In genomic region chr2:7527165-7527722, GRCh38 we compare ENCODE assay signal across 25 cellular contexts.
A peak's percentile ranks its signal among the peaks of the same experiment; 100 is the strongest.
DNase-seq lines count a peak whose midpoint lies in the region; ATAC-seq and TF ChIP-seq lines count a peak whose summit lies in the region.
"Had no signal": no experiment of that assay in that cellular context is flagged by ENCODE, and none has a peak within 500 bp of the region (broad histone marks: within the 10 kb centered on the region; RNA-seq: fewer than 3 reads in every experiment).

No MANE protein-coding gene starts in this region.

- peaks cover 50% of the 10 kb centered on the region for H3K36me3 Mint-ChIP-seq in T-helper 2 cell treated with Interferon-gamma antibody and Interleukin-4, amounts not matched to agents 5 μg/mL and 100 μg/mL, for 36 hours (ENCODE audit: low read depth)
- peaks cover 48 to 70% of the 10 kb centered on the region in 2 donors for H3K36me3 Mint-ChIP-seq in activated T-cell treated with anti-CD3 and anti-CD28 coated beads, Interleukin-2, amount 50 U/mL, for 72 hours (ENCODE audit: insufficient read depth in 2 of 2)
- H3K36me3 Mint-ChIP-seq in activated naive CD8-positive, alpha-beta T cell = peaks cover 27% of the 10 kb centered on the region
- H3K36me3 Mint-ChIP-seq: IgD-negative memory B cell had no signal

- H3K27ac Mint-ChIP-seq in T-helper 2 cell treated with Interferon-gamma antibody and Interleukin-4, amounts not matched to agents 5 μg/mL and 100 μg/mL, for 36 hours = peak overlapping the region; percentile 76
- H3K27ac Mint-ChIP-seq in activated T-cell treated with anti-CD3 and anti-CD28 coated beads, Interleukin-2, amount 50 U/mL, for 72 hours = no peak overlapping the region
- H3K27ac Mint-ChIP-seq in activated naive CD8-positive, alpha-beta T cell = peak overlapping the region; percentile 36
- H3K27ac Mint-ChIP-seq: B cell; CD8-positive, alpha-beta T cell; IgD-negative memory B cell had no signal

- no peaks in the 10 kb centered on the region for H3K27me3 ChIP-seq in lower lobe of right lung (ENCODE audit: low read depth)

- H3K9me3 ChIP-seq in lower lobe of right lung = peaks cover 17% of the 10 kb centered on the region

- intact Hi-C loops in lower lobe of right lung (cut with DNase I) = no loop called here

- no peak overlapping the region for H3K27ac ChIP-seq in lower lobe of right lung
- H3K27ac ChIP-seq: 22Rv1, C4-2B, HL-60, KMS-11 had no signal

- H3K9me3 Mint-ChIP-seq in T-helper 2 cell treated with Interferon-gamma antibody and Interleukin-4, amounts not matched to agents 5 μg/mL and 100 μg/mL, for 36 hours = peaks cover 63% of the 10 kb centered on the region
- H3K9me3 Mint-ChIP-seq in activated T-cell treated with anti-CD3 and anti-CD28 coated beads, Interleukin-2, amount 50 U/mL, for 72 hours = peaks cover 31% of the 10 kb centered on the region in 2 donors
- H3K9me3 Mint-ChIP-seq in activated naive CD8-positive, alpha-beta T cell (ENCODE audit: low read depth) = peaks cover 10% of the 10 kb centered on the region

- H3K4me1 Mint-ChIP-seq in T-helper 2 cell treated with Interferon-gamma antibody and Interleukin-4, amounts not matched to agents 5 μg/mL and 100 μg/mL, for 36 hours (ENCODE audit: low read depth) = peaks cover 44% of the 10 kb centered on the region
- H3K4me1 Mint-ChIP-seq in activated T-cell treated with anti-CD3 and anti-CD28 coated beads, Interleukin-2, amount 50 U/mL, for 72 hours (ENCODE audit: low read depth) = peaks cover 77% of the 10 kb centered on the region
- peaks cover 47% of the 10 kb centered on the region for H3K4me1 Mint-ChIP-seq in activated naive CD8-positive, alpha-beta T cell (ENCODE audit: low read depth)
- H3K4me1 Mint-ChIP-seq: B cell, IgD-negative memory B cell had no signal

- H3K36me3 ChIP-seq in lower lobe of right lung = no peaks in the 10 kb centered on the region

- ATAC-seq in activated T-cell treated with anti-CD3 and anti-CD28 coated beads, Interleukin-2, amount 50 U/mL, for 72 hours (replicated peaks in 1 of 2) = peak; percentile 24 to 51
- ATAC-seq in stimulated activated naive CD8-positive, alpha-beta T cell treated with anti-CD3 and anti-CD28 coated beads, Interleukin-15, Interleukin-2, amounts not matched to agents 100 U/mL and 50 U/mL, for 24 hours = peak; percentile 47
- no peak for ATAC-seq in GM21515 (IDR thresholded peaks at IDR 0.05; ENCODE audit: unreplicated experiment)
- no peak for ATAC-seq in lower lobe of right lung
- ATAC-seq: CD8-positive, alpha-beta T cell had no signal

- no peak for DNase-seq in T-helper 2 cell treated with Interferon-gamma antibody and Interleukin-4, amounts not matched to agents 5 μg/mL and 100 μg/mL, for 36 hours (ENCODE audit: low spot score)
- DNase-seq in T-helper 2 cell (no peak), lower lobe of right lung (no peak)
- no peak for DNase-seq in activated T-cell treated with anti-CD3 and anti-CD28 coated beads, Interleukin-2, amount 50 U/mL, for 72 hours
- no peak for DNase-seq in activated T-cell treated with anti-CD3 and anti-CD28 coated beads, Interleukin-2, amount 50 U/mL, for 48 hours
- DNase-seq in stimulated activated naive CD8-positive, alpha-beta T cell treated with anti-CD3 and anti-CD28 coated beads, Interleukin-15, Interleukin-2, amounts not matched to agents 100 U/mL and 50 U/mL, for 24 hours = no peak
- DNase-seq: Caco-2; CD8-positive, alpha-beta T cell; GDM1; MM.1S; NCI-H1694; NCI-H2029 treated with DMSO at 0.1 percent for 48 hours; NCI-H446 treated with DMSO at 0.1 percent for 48 hours; NCI-H526; NCI-H82; Right ventricle myocardium superior; RPMI8226 had no signal

- TF ChIP-seq CTCF in lower lobe of right lung (IDR thresholded peaks at IDR 0.05) = no peak

- H3K4me3 Mint-ChIP-seq in T-helper 2 cell treated with Interferon-gamma antibody and Interleukin-4, amounts not matched to agents 5 μg/mL and 100 μg/mL, for 36 hours = no peak overlapping the region
- no peak overlapping the region for H3K4me3 Mint-ChIP-seq in activated T-cell treated with anti-CD3 and anti-CD28 coated beads, Interleukin-2, amount 50 U/mL, for 72 hours
- H3K4me3 Mint-ChIP-seq in activated naive CD8-positive, alpha-beta T cell = no peak overlapping the region
- H3K4me3 Mint-ChIP-seq: B cell; CD8-positive, alpha-beta T cell had no signal

- no peak overlapping the region for H3K4me3 ChIP-seq in lower lobe of right lung

- no peaks in the 10 kb centered on the region for H3K4me1 ChIP-seq in lower lobe of right lung
- H3K4me1 ChIP-seq: Caco-2 had no signal

- H3K27me3 Mint-ChIP-seq in T-helper 2 cell treated with Interferon-gamma antibody and Interleukin-4, amounts not matched to agents 5 μg/mL and 100 μg/mL, for 36 hours (ENCODE audit: low read depth) = no peaks in the 10 kb centered on the region
- no peaks in the 10 kb centered on the region for H3K27me3 Mint-ChIP-seq in activated T-cell treated with anti-CD3 and anti-CD28 coated beads, Interleukin-2, amount 50 U/mL, for 72 hours (ENCODE audit: low read depth)
- H3K27me3 Mint-ChIP-seq in activated naive CD8-positive, alpha-beta T cell = no peaks in the 10 kb centered on the region
- H3K27me3 Mint-ChIP-seq: B cell had no signal

Comparison
In these comparisons a context has a peak if more than half of its experiments do, and no peak if none do; other contexts are left out.
1. ATAC-seq: peak in activated T-cell treated with anti-CD3 and anti-CD28 coated beads, Interleukin-2, amount 50 U/mL, for 72 hours (2 of 2) and stimulated activated naive CD8-positive, alpha-beta T cell treated with anti-CD3 and anti-CD28 coated beads, Interleukin-15, Interleukin-2, amounts not matched to agents 100 U/mL and 50 U/mL, for 24 hours (single experiment); none in GM21515 (single experiment) and lower lobe of right lung (0 of 2).